Comparison of ENCODE assay signal across 23 cellular contexts in genomic region chr10:24488631-24489030, GRCh38.
A peak's percentile ranks its signal among the peaks of the same experiment; 100 is the strongest.
DNase-seq lines count a peak whose midpoint lies in the region; ATAC-seq, FAIRE-seq and TF ChIP-seq lines count a peak whose summit lies in the region.
"Had no signal": no experiment of that assay in that cellular context is flagged by ENCODE, and none has a peak within 500 bp of the region (broad histone marks: within the 10 kb centered on the region; RNA-seq: fewer than 3 reads in every experiment).

No MANE protein-coding gene starts in this region.

- TF ChIP-seq POLR2A in prostate gland (IDR thresholded peaks at IDR 0.05) (no peak), GM12892 (IDR thresholded peaks at IDR 0.05; ENCODE audit: low read depth, low read length) (no peak)

- intact Hi-C loops in prostate gland (cut with DNase I): no loop called here
- intact Hi-C loops in cardiac septum (cut with DNase I): no loop called here

- H3K36me3 ChIP-seq in prostate gland: no peaks in the 10 kb centered on the region
- H3K36me3 ChIP-seq: upper lobe of right lung had no signal

- no peaks in the 10 kb centered on the region for H3K27me3 ChIP-seq in prostate gland (replicated peaks; ENCODE audit: insufficient read depth)
- H3K27me3 ChIP-seq: upper lobe of right lung had no signal

- peaks cover 3% of the 10 kb centered on the region for H3K4me1 ChIP-seq in prostate gland (replicated peaks)
- H3K4me1 ChIP-seq: upper lobe of right lung had no signal

- H3K4me3 ChIP-seq in epithelial cell of esophagus (ENCODE audit: low read length) (no peak overlapping the region), prostate gland (no peak overlapping the region)
- H3K4me3 ChIP-seq: upper lobe of right lung had no signal

- H3K27ac ChIP-seq in prostate gland: peak overlapping the region; percentile 72 to 79
- H3K27ac ChIP-seq: upper lobe of right lung had no signal

- no peaks in the 10 kb centered on the region for H3K9me3 ChIP-seq in prostate gland
- H3K9me3 ChIP-seq: upper lobe of right lung had no signal

- 38% methylated on average over 5 of the region's 5 CpGs for WGBS in prostate gland

- DNase-seq in HT-29 (ENCODE audit: low spot score): peak; percentile 57
- peak; percentile 81 for DNase-seq in epithelial cell of esophagus (ENCODE audit: low read depth)
- DNase-seq in left lobe of liver (ENCODE audit: low spot score): no peak
- peak; percentile 70 for DNase-seq in prostate gland (ENCODE audit: low spot score)
- no peak for DNase-seq in activated CD8-positive, alpha-beta memory T cell treated with anti-CD3 and anti-CD28 coated beads, Interleukin-2, amount 50 U/mL, for 4 hours
- DNase-seq in cardiac septum (ENCODE audit: low spot score): no peak
- no peak for DNase-seq in GM12892 (ENCODE audit: insufficient read length)
- DNase-seq: activated CD8-positive, alpha-beta T cell treated with anti-CD3 and anti-CD28 coated beads for 36 hours; activated naive CD4-positive, alpha-beta T cell treated with Interleukin-2 at 50 U/mL for 16 hours; activated T-cell treated with anti-CD3 and anti-CD28 coated beads, Interleukin-2, amount 50 U/mL, for 24 hours; amniotic stem cell; central memory CD4-positive, alpha-beta T cell; EL; H7; naive thymus-derived CD4-positive, alpha-beta T cell; NCI-H2107; NCI-H510A treated with DMSO at 0.1 percent for 48 hours; posterior cingulate gyrus; T1000; upper lobe of right lung had no signal

- peak; percentile 54 for ATAC-seq in left lobe of liver
- no peak for ATAC-seq in GM18519 (IDR thresholded peaks at IDR 0.05; ENCODE audit: low FRiP score, unreplicated experiment)
- ATAC-seq: activated CD8-positive, alpha-beta T cell treated with anti-CD3 and anti-CD28 coated beads for 36 hours; naive thymus-derived CD4-positive, alpha-beta T cell; upper lobe of right lung had no signal

- FAIRE-seq in GM12892 (lab: Jason Lieb, UNC): no peak
- FAIRE-seq: A204.1, HTR-8/SVneo had no signal

- no peak for TF ChIP-seq CTCF in epithelial cell of esophagus (IDR thresholded peaks at IDR 0.05; ENCODE audit: insufficient read depth, low read depth, low read length, missing control alignments)
- TF ChIP-seq CTCF in prostate gland (IDR thresholded peaks at IDR 0.05): no peak

Comparison
In these comparisons a context has a peak if more than half of its experiments do, and no peak if none do; other contexts are left out.
1. DNase-seq: peak in HT-29 (single experiment), epithelial cell of esophagus (single experiment) and prostate gland (single experiment); none in left lobe of liver (single experiment), activated CD8-positive, alpha-beta memory T cell treated with anti-CD3 and anti-CD28 coated beads, Interleukin-2, amount 50 U/mL, for 4 hours (single experiment), cardiac septum (single experiment) and GM12892 (single experiment).